In the genomic region with DNA sequence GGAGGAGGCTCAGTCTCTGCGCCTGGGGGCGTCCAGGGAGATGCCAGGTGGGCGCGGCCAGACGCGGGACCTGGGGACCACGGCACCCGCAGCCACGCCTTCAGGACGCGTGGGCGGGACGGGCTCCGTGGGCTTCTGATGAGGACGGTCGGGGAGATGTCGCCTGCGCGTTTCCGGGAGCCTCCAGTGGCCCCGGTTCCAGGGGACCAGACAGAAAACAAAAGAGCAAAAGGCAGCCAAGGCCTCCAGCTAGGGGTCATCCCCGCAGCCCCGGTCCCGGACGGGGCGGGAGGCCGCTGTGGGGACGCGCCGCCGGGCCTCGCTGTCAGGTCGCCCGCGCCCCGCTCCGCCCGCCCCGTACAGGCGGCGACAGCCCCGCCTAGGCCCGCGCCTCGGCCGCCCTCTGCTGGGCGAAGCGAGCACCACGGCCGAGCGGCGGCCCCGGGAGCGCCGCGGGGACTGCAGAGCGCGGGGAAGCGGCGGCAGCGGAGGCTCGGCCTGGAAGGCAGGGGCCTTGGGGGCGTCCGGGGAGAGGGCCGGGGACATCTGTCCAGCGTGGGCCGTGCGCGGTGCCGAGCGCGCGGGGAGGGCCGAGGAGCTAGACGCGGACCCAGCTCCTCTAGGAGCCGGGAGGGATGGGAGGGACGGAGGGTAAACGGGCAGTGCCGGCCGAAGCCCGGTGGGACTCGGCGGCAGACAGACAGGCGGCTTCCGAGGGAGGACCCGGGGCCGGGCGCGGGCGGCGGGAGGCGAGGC, we compare ENCODE assay signal across 8 cellular contexts. TPM values are rescaled to one million over a fixed set of nuclear protein-coding genes. Genes with fewer than 3 reads are reported as not detected.
DNase-seq lines count a peak whose midpoint lies in the region; ATAC-seq, FAIRE-seq and TF ChIP-seq lines count a peak whose summit lies in the region.

No MANE protein-coding gene starts in this region.

- no peaks in the 10 kb centered on the region for H3K36me3 Mint-ChIP-seq in activated CD8-positive, alpha-beta T cell treated with anti-CD3 and anti-CD28 coated beads for 36 hours (ENCODE audit: low read depth)

- peak; percentile 9; the same call in 1 of the 2 replicates for TF ChIP-seq CTCF in BJ (IDR thresholded peaks at IDR 0.05; ENCODE audit: insufficient read depth, low read depth, low read length)
- peak; percentile 89 for TF ChIP-seq CTCF in activated CD8-positive, alpha-beta T cell treated with anti-CD3 and anti-CD28 coated beads for 36 hours (IDR thresholded peaks at IDR 0.05)

- POLR2A ChIA-PET in BJ (lab: Charles Lee) = no interaction called here
- POLR2A ChIA-PET in activated CD8-positive, alpha-beta T cell treated with anti-CD3 and anti-CD28 coated beads for 36 hours (lab: Charles Lee) = interaction anchor here (0.6 to 1.3 kb wide), 6 partner anchors 9 to 254 kb away, joined by 3 to 5 read pairs (median 3); no protein-coding TSS in a partner anchor

- H3K4me3 ChIP-seq in BJ (ENCODE audit: low read depth, low read length) = peak overlapping the region; percentile 56
- peak overlapping the region; percentile 46 for H3K4me3 ChIP-seq in ectodermal cell (ENCODE audit: insufficient read depth, low read depth, low read length)

- H3K27ac Mint-ChIP-seq in activated CD8-positive, alpha-beta T cell treated with anti-CD3 and anti-CD28 coated beads for 36 hours = peak overlapping the region; percentile 85

- no peaks in the 10 kb centered on the region for H3K9me3 ChIP-seq in ectodermal cell (ENCODE audit: control insufficient read depth, low read length)

- 1% methylated on average over 93 of the region's 93 CpGs for WGBS in ectodermal cell, 2 experiments

- no peak for DNase-seq in BJ (ENCODE audit: low read depth)
- peak; percentile 93 for DNase-seq in GM19239 (ENCODE audit: insufficient read length, low spot score)
- peak; percentile 91 for DNase-seq in NCI-H69 (lab: John Stamatoyannopoulos, UW)
- peak; percentile 88 for DNase-seq in activated CD8-positive, alpha-beta T cell treated with anti-CD3 and anti-CD28 coated beads for 36 hours
- peak; percentile 83 for DNase-seq in medulla oblongata (ENCODE audit: extremely low spot score)
- DNase-seq in stimulated activated CD8-positive, alpha-beta memory T cell treated with anti-CD3 and anti-CD28 coated beads, Interleukin-12 subunit alpha, Interleukin-12 subunit beta, amount 100 ng/mL, for 1 hour (ENCODE audit: low read depth) = peak; percentile 70

- no peaks in the 10 kb centered on the region for H3K27me3 Mint-ChIP-seq in activated CD8-positive, alpha-beta T cell treated with anti-CD3 and anti-CD28 coated beads for 36 hours

- CTCF ChIA-PET in BJ (lab: Yijun Ruan, JAX) = interaction anchor here (0.6 to 2.5 kb wide), 21 partner anchors 7 to 538 kb away, joined by 3 to 15 read pairs (median 3); no protein-coding TSS in a partner anchor
- CTCF ChIA-PET in activated CD8-positive, alpha-beta T cell treated with anti-CD3 and anti-CD28 coated beads for 36 hours (lab: Charles Lee) = interaction anchor here (0.8 to 3.9 kb wide), 15 partner anchors 7 to 709 kb away, joined by 3 to 20 read pairs (median 3); no protein-coding TSS in a partner anchor

- ATAC-seq in HG03432 (IDR thresholded peaks at IDR 0.05; ENCODE audit: unreplicated experiment) = peak; percentile 98
- ATAC-seq in activated CD8-positive, alpha-beta T cell treated with anti-CD3 and anti-CD28 coated beads for 36 hours = peak; percentile 92

- intact Hi-C loops in activated CD8-positive, alpha-beta T cell treated with anti-CD3 and anti-CD28 coated beads for 36 hours (cut with micrococcal nuclease) = loop anchor here (10.0 kb wide), 1 partner anchor 240 kb away; no protein-coding TSS in a partner anchor

- no peak overlapping the region for H3K27ac ChIP-seq in ectodermal cell (ENCODE audit: insufficient read depth, low read depth, low read length, poor library complexity, severe bottlenecking)

- FAIRE-seq in GM19239 (lab: Jason Lieb, UNC) = peak; percentile 82

- H3K9me3 Mint-ChIP-seq in activated CD8-positive, alpha-beta T cell treated with anti-CD3 and anti-CD28 coated beads for 36 hours = peaks cover 7% of the 10 kb centered on the region

- no peaks in the 10 kb centered on the region for H3K36me3 ChIP-seq in BJ (ENCODE audit: control insufficient read depth, insufficient read depth, low read length)
- no peaks in the 10 kb centered on the region for H3K36me3 ChIP-seq in ectodermal cell (ENCODE audit: control insufficient read depth, insufficient read depth, low read length)

- no peaks in the 10 kb centered on the region for H3K27me3 ChIP-seq in BJ (ENCODE audit: control insufficient read depth, insufficient read depth, low read length)
- peaks cover 28% of the 10 kb centered on the region for H3K27me3 ChIP-seq in ectodermal cell (ENCODE audit: control insufficient read depth, insufficient read depth, low read length, poor library complexity, severe bottlenecking)

- peaks cover 7% of the 10 kb centered on the region for H3K4me1 Mint-ChIP-seq in activated CD8-positive, alpha-beta T cell treated with anti-CD3 and anti-CD28 coated beads for 36 hours (ENCODE audit: low read depth)

- H3K4me1 ChIP-seq in ectodermal cell (ENCODE audit: control insufficient read depth, insufficient read depth, low read length) = peaks cover 7% of the 10 kb centered on the region

- peak overlapping the region; percentile 80 for H3K4me3 Mint-ChIP-seq in activated CD8-positive, alpha-beta T cell treated with anti-CD3 and anti-CD28 coated beads for 36 hours

RNA-seq across cellular contexts. Expression of a gene that starts 48.7 kb away (rescaled TPM):
- polyA plus RNA-seq in BJ (2011; rRNA removed) = 4.4 and 6.2 TPM in 2 replicates
- polyA minus RNA-seq in BJ (2011; rRNA and poly(A)+ RNA removed) = 1.1 and 1.9 TPM in 2 replicates
- 1 to 10 TPM; 7.8 to 8.0 TPM for total RNA-seq in activated CD8-positive, alpha-beta T cell treated with anti-CD3 and anti-CD28 coated beads for 36 hours
- 10.2 TPM for polyA plus RNA-seq in ectodermal cell (2013, experiment 1 of 4)
- polyA plus RNA-seq in ectodermal cell (2013, experiment 2 of 4) = 13.2 TPM
- 8.9 TPM for polyA plus RNA-seq in ectodermal cell (2013, experiment 3 of 4)
- 10.7 TPM for polyA plus RNA-seq in ectodermal cell (2013, experiment 4 of 4)
